ENCODE assay signal across 18 cellular contexts in genomic region chr16:2096853-2097620, GRCh38. TPM values are rescaled to one million over a fixed set of nuclear protein-coding genes. Genes with fewer than 3 reads are reported as not detected.
"Had no signal": no experiment of that assay in that cellular context is flagged by ENCODE, and none has a peak within 500 bp of the region (broad histone marks: within the 10 kb centered on the region; RNA-seq: fewer than 3 reads in every experiment).

No MANE protein-coding gene starts in this region.

- H3K4me1 Mint-ChIP-seq: activated CD8-positive, alpha-beta memory T cell treated with anti-CD3 and anti-CD28 coated beads, Interleukin-2, amount 10 ng/mL, durations not matched to agents 7 days and 5 days; activated naive CD4-positive, alpha-beta T cell treated with anti-CD3 and anti-CD28 coated beads, Interleukin-2, amount 50 U/mL, for 24 hours; central memory CD8-positive, alpha-beta T cell; naive thymus-derived CD8-positive, alpha-beta T cell had no signal

- H3K27ac Mint-ChIP-seq: activated CD4-positive, alpha-beta memory T cell treated with anti-CD3 and anti-CD28 coated beads for 36 hours; activated CD8-positive, alpha-beta memory T cell treated with anti-CD3 and anti-CD28 coated beads, Interleukin-2, amount 10 ng/mL, durations not matched to agents 7 days and 5 days; activated naive CD4-positive, alpha-beta T cell treated with anti-CD3 and anti-CD28 coated beads, Interleukin-2, amount 50 U/mL, for 24 hours; naive thymus-derived CD8-positive, alpha-beta T cell; type B pancreatic cell had no signal

- H3K4me1 ChIP-seq: heart left ventricle had no signal

- H3K9me3 Mint-ChIP-seq: activated CD4-positive, alpha-beta memory T cell treated with anti-CD3 and anti-CD28 coated beads for 36 hours; activated naive CD4-positive, alpha-beta T cell treated with anti-CD3 and anti-CD28 coated beads, Interleukin-2, amount 50 U/mL, for 24 hours; central memory CD8-positive, alpha-beta T cell; naive thymus-derived CD8-positive, alpha-beta T cell; type B pancreatic cell had no signal

- H3K9me3 ChIP-seq: heart left ventricle, mucosa of descending colon, neutrophil had no signal

- H3K27ac ChIP-seq: brain microvascular endothelial cell, heart left ventricle, neutrophil had no signal

- ATAC-seq: activated CD8-positive, alpha-beta memory T cell treated with anti-CD3 and anti-CD28 coated beads, Interleukin-2, amount 10 ng/mL, durations not matched to agents 7 days and 5 days; mucosa of descending colon; naive thymus-derived CD8-positive, alpha-beta T cell; stimulated activated naive CD8-positive, alpha-beta T cell treated with anti-CD3 and anti-CD28 coated beads, Interleukin-15, Interleukin-2, amounts not matched to agents 100 U/mL and 50 U/mL, for 24 hours had no signal

- H3K27me3 ChIP-seq: brain microvascular endothelial cell, heart left ventricle, neutrophil had no signal

- H3K4me3 Mint-ChIP-seq: activated CD4-positive, alpha-beta memory T cell treated with anti-CD3 and anti-CD28 coated beads for 36 hours; activated CD8-positive, alpha-beta memory T cell treated with anti-CD3 and anti-CD28 coated beads, Interleukin-2, amount 10 ng/mL, durations not matched to agents 7 days and 5 days; activated naive CD4-positive, alpha-beta T cell treated with anti-CD3 and anti-CD28 coated beads, Interleukin-2, amount 50 U/mL, for 24 hours; central memory CD8-positive, alpha-beta T cell; naive thymus-derived CD8-positive, alpha-beta T cell; type B pancreatic cell had no signal

- DNase-seq: activated CD4-positive, alpha-beta memory T cell treated with anti-CD3 and anti-CD28 coated beads for 36 hours; activated CD4-positive, alpha-beta T cell treated with anti-CD3 and anti-CD28 coated beads for 1 hour; activated CD8-positive, alpha-beta memory T cell treated with anti-CD3 and anti-CD28 coated beads, Interleukin-2, amount 10 ng/mL, durations not matched to agents 7 days and 5 days; activated T-cell treated with anti-CD3 and anti-CD28 coated beads, Interleukin-2, amount 50 U/mL, for 1 hour; brain microvascular endothelial cell; effector CD8-positive, alpha-beta T cell; foreskin melanocyte; heart left ventricle; mucosa of descending colon; naive thymus-derived CD8-positive, alpha-beta T cell; small intestine; stimulated activated CD4-positive, alpha-beta T cell treated with anti-CD3 and anti-CD28 coated beads, Interleukin-4, amount 100 ng/mL, for 24 hours; stimulated activated naive CD8-positive, alpha-beta T cell treated with anti-CD3 and anti-CD28 coated beads, Interleukin-15, Interleukin-2, amounts not matched to agents 100 U/mL and 50 U/mL, for 24 hours; T-helper 9 cell had no signal

- H3K27me3 Mint-ChIP-seq: activated CD4-positive, alpha-beta memory T cell treated with anti-CD3 and anti-CD28 coated beads for 36 hours; activated CD8-positive, alpha-beta memory T cell treated with anti-CD3 and anti-CD28 coated beads, Interleukin-2, amount 10 ng/mL, durations not matched to agents 7 days and 5 days; activated naive CD4-positive, alpha-beta T cell treated with anti-CD3 and anti-CD28 coated beads, Interleukin-2, amount 50 U/mL, for 24 hours; central memory CD8-positive, alpha-beta T cell; naive thymus-derived CD8-positive, alpha-beta T cell; type B pancreatic cell had no signal

- H3K4me3 ChIP-seq: heart left ventricle, mucosa of descending colon had no signal

RNA-seq across cellular contexts. Expression of gene RAB26, which starts 51.4 kb away (rescaled TPM):
- total RNA-seq: naive thymus-derived CD8-positive, alpha-beta T cell had no signal
